Comparison of ENCODE assay signal across 26 cellular contexts in the genomic region with DNA sequence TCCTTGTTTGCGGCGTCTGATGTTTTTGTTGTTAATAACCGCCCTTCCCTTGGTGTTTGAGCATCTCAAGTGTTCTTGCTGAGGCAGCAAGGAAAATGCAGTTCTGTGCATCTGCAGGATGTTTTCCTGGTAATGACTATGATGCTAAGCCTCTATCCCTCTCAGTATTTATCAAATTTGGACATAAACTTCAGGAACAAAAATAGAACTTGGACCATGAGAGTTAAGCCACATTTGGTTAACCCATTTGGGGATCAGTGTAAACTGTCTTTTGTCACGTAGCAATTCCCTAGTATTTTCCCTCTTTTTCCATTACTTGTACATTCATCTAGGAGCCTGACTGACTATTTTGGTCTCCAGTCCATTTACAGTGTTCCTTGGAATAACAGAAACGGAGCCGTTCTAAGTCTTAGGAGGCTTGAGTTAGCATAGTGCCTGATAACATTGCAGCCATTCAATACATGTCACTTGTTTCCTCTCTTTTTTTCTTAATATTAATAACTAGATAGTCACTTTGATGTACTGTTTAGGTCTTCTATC.
"Had no signal": no experiment of that assay in that cellular context is flagged by ENCODE, and none has a peak within 500 bp of the region (broad histone marks: within the 10 kb centered on the region; RNA-seq: fewer than 3 reads in every experiment).

No MANE protein-coding gene starts in this region.

- H3K9ac ChIP-seq: neural progenitor cell had no signal

- H3K27ac Mint-ChIP-seq: activated CD4-positive, alpha-beta T cell treated with anti-CD3 and anti-CD28 coated beads, Interleukin-2, amount 10 ng/mL, durations not matched to agents 7 days and 5 days; activated CD8-positive, alpha-beta memory T cell treated with anti-CD3 and anti-CD28 coated beads, Interleukin-2, amount 10 ng/mL, durations not matched to agents 7 days and 5 days; activated CD8-positive, alpha-beta T cell treated with anti-CD3 and anti-CD28 coated beads for 36 hours; activated naive CD4-positive, alpha-beta T cell treated with anti-CD3 and anti-CD28 coated beads, Interleukin-2, amount 50 U/mL, for 72 hours; activated T-helper 1 cell treated with anti-CD3 and anti-CD28 coated beads, Interleukin-12 subunit alpha, Interleukin-12 subunit beta, Interleukin-2, Interleukin-4 antibody, amounts not matched to agents 30 ng/mL and 10 ng/mL and 1 ng/mL, durations not matched to agents 14 hours and 24 hours and 36 hours; endodermal cell; mesothelial cell of epicardium; naive thymus-derived CD8-positive, alpha-beta T cell; neural progenitor cell; progenitor cell of endocrine pancreas had no signal

- H3K4me2 ChIP-seq: neural progenitor cell had no signal

- H3K27me3 ChIP-seq: breast epithelium, colonic mucosa, foreskin keratinocyte, neural progenitor cell, thyroid gland had no signal

- H2AFZ ChIP-seq: neural progenitor cell had no signal

- H3K4me1 Mint-ChIP-seq: activated CD4-positive, alpha-beta T cell treated with anti-CD3 and anti-CD28 coated beads, Interleukin-2, amount 10 ng/mL, durations not matched to agents 7 days and 5 days; activated CD8-positive, alpha-beta memory T cell treated with anti-CD3 and anti-CD28 coated beads, Interleukin-2, amount 10 ng/mL, durations not matched to agents 7 days and 5 days; naive thymus-derived CD8-positive, alpha-beta T cell had no signal

- H3K36me3 ChIP-seq: breast epithelium, colonic mucosa, neural progenitor cell, thyroid gland had no signal

- H3K4me1 ChIP-seq: breast epithelium, colonic mucosa, foreskin keratinocyte had no signal

- H3K27me3 Mint-ChIP-seq: activated CD4-positive, alpha-beta T cell treated with anti-CD3 and anti-CD28 coated beads, Interleukin-2, amount 10 ng/mL, durations not matched to agents 7 days and 5 days; activated CD8-positive, alpha-beta memory T cell treated with anti-CD3 and anti-CD28 coated beads, Interleukin-2, amount 10 ng/mL, durations not matched to agents 7 days and 5 days; activated CD8-positive, alpha-beta T cell treated with anti-CD3 and anti-CD28 coated beads for 36 hours; progenitor cell of endocrine pancreas had no signal

- H3K27ac ChIP-seq: colonic mucosa, foreskin keratinocyte, neural progenitor cell, thyroid gland, VCaP had no signal

- H3K4me3 Mint-ChIP-seq: activated CD4-positive, alpha-beta T cell treated with anti-CD3 and anti-CD28 coated beads, Interleukin-2, amount 10 ng/mL, durations not matched to agents 7 days and 5 days; activated CD8-positive, alpha-beta memory T cell treated with anti-CD3 and anti-CD28 coated beads, Interleukin-2, amount 10 ng/mL, durations not matched to agents 7 days and 5 days; activated CD8-positive, alpha-beta T cell treated with anti-CD3 and anti-CD28 coated beads for 36 hours; activated T-helper 1 cell treated with anti-CD3 and anti-CD28 coated beads, Interleukin-12 subunit alpha, Interleukin-12 subunit beta, Interleukin-2, Interleukin-4 antibody, amounts not matched to agents 30 ng/mL and 10 ng/mL and 1 ng/mL, durations not matched to agents 14 hours and 24 hours and 36 hours; endodermal cell; mesothelial cell of epicardium; naive thymus-derived CD8-positive, alpha-beta T cell; neural progenitor cell had no signal

- DNase-seq: activated CD4-positive, alpha-beta T cell treated with anti-CD3 and anti-CD28 coated beads, Interleukin-2, amount 10 ng/mL, durations not matched to agents 7 days and 5 days; activated CD8-positive, alpha-beta memory T cell treated with anti-CD3 and anti-CD28 coated beads, Interleukin-2, amount 10 ng/mL, durations not matched to agents 7 days and 5 days; activated CD8-positive, alpha-beta T cell treated with anti-CD3 and anti-CD28 coated beads for 36 hours; activated gamma-delta T cell; activated T-cell treated with anti-CD3 and anti-CD28 coated beads for 4 hours; colonic mucosa; endodermal cell; foreskin keratinocyte; glutamatergic neuron; islet precursor cell; left cardiac atrium; naive thymus-derived CD8-positive, alpha-beta T cell; retina; stimulated activated CD4-positive, alpha-beta T cell treated with anti-CD3 and anti-CD28 coated beads, Interleukin-12 subunit alpha, Interleukin-12 subunit beta, amount 100 ng/mL, for 4 hours; stimulated activated CD4-positive, alpha-beta T cell treated with anti-CD3 and anti-CD28 coated beads, Interleukin-4, amount 100 ng/mL, for 4 hours; stimulated activated naive CD8-positive, alpha-beta T cell treated with anti-CD3 and anti-CD28 coated beads, Interleukin-15, Interleukin-2, amounts not matched to agents 100 U/mL and 50 U/mL, for 24 hours had no signal

- H3K9me3 ChIP-seq: breast epithelium, colonic mucosa, thyroid gland had no signal

- H3K36me3 Mint-ChIP-seq: activated CD8-positive, alpha-beta memory T cell treated with anti-CD3 and anti-CD28 coated beads, Interleukin-2, amount 10 ng/mL, durations not matched to agents 7 days and 5 days; activated naive CD4-positive, alpha-beta T cell treated with anti-CD3 and anti-CD28 coated beads, Interleukin-2, amount 50 U/mL, for 72 hours; mesothelial cell of epicardium; naive thymus-derived CD8-positive, alpha-beta T cell; neural progenitor cell had no signal

- H3K9me3 Mint-ChIP-seq: activated CD4-positive, alpha-beta T cell treated with anti-CD3 and anti-CD28 coated beads, Interleukin-2, amount 10 ng/mL, durations not matched to agents 7 days and 5 days; activated CD8-positive, alpha-beta T cell treated with anti-CD3 and anti-CD28 coated beads for 36 hours; activated naive CD4-positive, alpha-beta T cell treated with anti-CD3 and anti-CD28 coated beads, Interleukin-2, amount 50 U/mL, for 72 hours; activated T-helper 1 cell treated with anti-CD3 and anti-CD28 coated beads, Interleukin-12 subunit alpha, Interleukin-12 subunit beta, Interleukin-2, Interleukin-4 antibody, amounts not matched to agents 30 ng/mL and 10 ng/mL and 1 ng/mL, durations not matched to agents 14 hours and 24 hours and 36 hours; endodermal cell; mesothelial cell of epicardium; naive thymus-derived CD8-positive, alpha-beta T cell; neural progenitor cell had no signal

- H3K4me3 ChIP-seq: breast epithelium, colonic mucosa, neural progenitor cell, thyroid gland had no signal

- ATAC-seq: activated CD4-positive, CD25-positive, alpha-beta regulatory T cell treated with anti-CD3 and anti-CD28 coated beads, Interleukin-2, amount 50 U/mL, for 24 hours; activated CD8-positive, alpha-beta memory T cell treated with anti-CD3 and anti-CD28 coated beads, Interleukin-2, amount 10 ng/mL, durations not matched to agents 7 days and 5 days; activated CD8-positive, alpha-beta T cell treated with anti-CD3 and anti-CD28 coated beads for 36 hours; activated naive CD4-positive, alpha-beta T cell treated with anti-CD3 and anti-CD28 coated beads, Interleukin-2, amount 50 U/mL, for 72 hours; foreskin keratinocyte; naive thymus-derived CD8-positive, alpha-beta T cell; SK-N-SH treated with all-trans-retinoic acid at 6 μM for 48 hours; stimulated activated naive CD8-positive, alpha-beta T cell treated with anti-CD3 and anti-CD28 coated beads, Interleukin-15, Interleukin-2, amounts not matched to agents 100 U/mL and 50 U/mL, for 24 hours had no signal
